ENCODE assay signal across 9 cellular contexts in the genomic region with DNA sequence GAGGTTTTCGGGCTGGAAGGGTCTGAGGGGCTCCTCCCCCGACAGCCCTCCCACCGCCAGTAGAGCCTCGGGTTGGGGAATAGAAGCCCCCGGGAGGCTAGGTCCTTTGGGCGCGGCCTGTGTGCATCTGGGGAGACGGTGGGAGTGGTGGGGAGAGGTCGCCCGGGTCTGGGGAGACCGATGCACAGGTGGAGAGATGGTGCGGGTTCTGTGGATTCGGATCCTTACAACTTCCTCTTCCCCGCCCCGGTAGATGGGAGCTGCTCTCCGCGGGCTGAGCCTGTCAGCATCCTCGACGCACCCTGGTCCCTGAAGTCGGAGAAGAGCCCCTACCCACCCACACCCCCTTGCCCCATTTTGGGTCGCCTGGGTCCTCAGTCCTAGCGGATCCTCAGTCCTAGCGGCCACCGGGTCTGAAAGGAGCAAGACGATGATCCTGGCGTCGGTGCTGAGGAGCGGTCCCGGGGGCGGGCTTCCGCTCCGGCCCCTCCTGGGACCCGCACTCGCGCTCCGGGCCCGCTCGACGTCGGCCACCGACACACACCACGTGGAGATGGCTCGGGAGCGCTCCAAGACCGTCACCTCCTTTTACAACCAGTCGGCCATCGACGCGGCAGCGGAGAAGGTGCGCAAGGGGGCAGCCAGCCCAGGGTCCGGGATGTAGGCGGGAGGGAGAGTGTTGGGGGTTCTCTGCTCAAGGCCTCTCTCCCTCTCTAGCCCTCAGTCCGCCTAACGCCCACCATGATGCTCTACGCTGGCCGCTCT. TPM values are rescaled to one million over a fixed set of nuclear protein-coding genes. Genes with fewer than 3 reads are reported as not detected.
DNase-seq lines count a peak whose midpoint lies in the region; ATAC-seq lines count a peak whose summit lies in the region.
"Had no signal": no experiment of that assay in that cellular context is flagged by ENCODE, and none has a peak within 500 bp of the region (broad histone marks: within the 10 kb centered on the region; RNA-seq: fewer than 3 reads in every experiment).

No MANE protein-coding gene starts in this region.

- peak overlapping the region; percentile 24 for H3K9ac ChIP-seq in iPS-15b (ENCODE audit: low read depth, low read length)

- intact Hi-C loops in activated T-helper 2 cell treated with anti-CD3 and anti-CD28 coated beads, Interferon-gamma antibody, Interleukin-2, Interleukin-4, amounts not matched to agents 10 μg/mL and 5 μg/mL and 100 μg/mL, durations not matched to agents 14 hours and 24 hours and 36 hours (cut with micrococcal nuclease) = loop anchor here (2.0 to 10.0 kb wide), 6 partner anchors 14 to 766 kb away; a partner anchor contains a TSS

- peaks cover 38% of the 10 kb centered on the region for H3K36me3 Mint-ChIP-seq in activated T-helper 2 cell treated with anti-CD3 and anti-CD28 coated beads, Interferon-gamma antibody, Interleukin-2, Interleukin-4, amounts not matched to agents 10 μg/mL and 5 μg/mL and 100 μg/mL, durations not matched to agents 14 hours and 24 hours and 36 hours (ENCODE audit: low read depth)

- H3K4me1 Mint-ChIP-seq in activated T-helper 2 cell treated with anti-CD3 and anti-CD28 coated beads, Interferon-gamma antibody, Interleukin-2, Interleukin-4, amounts not matched to agents 10 μg/mL and 5 μg/mL and 100 μg/mL, durations not matched to agents 14 hours and 24 hours and 36 hours (ENCODE audit: low read depth) = peaks cover 21% of the 10 kb centered on the region
- H3K4me1 Mint-ChIP-seq in stimulated activated naive CD8-positive, alpha-beta T cell treated with anti-CD3 and anti-CD28 coated beads, Interleukin-15, amount 100 ng/mL, for 72 hours = peaks cover 51% of the 10 kb centered on the region

- peak overlapping the region; percentile 73 for H3K4me3 ChIP-seq in iPS-15b (ENCODE audit: low read depth, low read length)

- ATAC-seq in HG02840 (IDR thresholded peaks at IDR 0.05; ENCODE audit: low FRiP score, unreplicated experiment) = peak; percentile 3
- peak; percentile 4 for ATAC-seq in stimulated activated naive CD8-positive, alpha-beta T cell treated with anti-CD3 and anti-CD28 coated beads, Interleukin-15, amount 100 ng/mL, for 72 hours
- ATAC-seq in HG03135 (IDR thresholded peaks at IDR 0.05; ENCODE audit: unreplicated experiment) = no peak

- H3K4me1 ChIP-seq in iPS-15b (ENCODE audit: control insufficient read depth, insufficient read depth, low read length) = no peaks in the 10 kb centered on the region

- no peak overlapping the region for H3K27ac Mint-ChIP-seq in activated T-helper 2 cell treated with anti-CD3 and anti-CD28 coated beads, Interferon-gamma antibody, Interleukin-2, Interleukin-4, amounts not matched to agents 10 μg/mL and 5 μg/mL and 100 μg/mL, durations not matched to agents 14 hours and 24 hours and 36 hours
- H3K27ac Mint-ChIP-seq in stimulated activated naive CD8-positive, alpha-beta T cell treated with anti-CD3 and anti-CD28 coated beads, Interleukin-15, amount 100 ng/mL, for 72 hours = peak overlapping the region; percentile 52 to 76

- H3K4me3 Mint-ChIP-seq in activated T-helper 2 cell treated with anti-CD3 and anti-CD28 coated beads, Interferon-gamma antibody, Interleukin-2, Interleukin-4, amounts not matched to agents 10 μg/mL and 5 μg/mL and 100 μg/mL, durations not matched to agents 14 hours and 24 hours and 36 hours (ENCODE audit: low read depth) = peak overlapping the region; percentile 84
- peak overlapping the region; percentile 83 to 90 for H3K4me3 Mint-ChIP-seq in stimulated activated naive CD8-positive, alpha-beta T cell treated with anti-CD3 and anti-CD28 coated beads, Interleukin-15, amount 100 ng/mL, for 72 hours

- peaks cover 24% of the 10 kb centered on the region for H3K36me3 ChIP-seq in iPS-15b (ENCODE audit: control insufficient read depth, insufficient read depth, low read length)

- H3K27me3 ChIP-seq in iPS-15b (ENCODE audit: control insufficient read depth, insufficient read depth, low read length) = peaks cover 2% of the 10 kb centered on the region

- DNase-seq in activated T-helper 2 cell treated with anti-CD3 and anti-CD28 coated beads, Interferon-gamma antibody, Interleukin-2, Interleukin-4, amounts not matched to agents 10 μg/mL and 5 μg/mL and 100 μg/mL, durations not matched to agents 14 hours and 24 hours and 36 hours (ENCODE audit: low spot score) = no peak
- DNase-seq in stimulated activated naive CD8-positive, alpha-beta T cell treated with anti-CD3 and anti-CD28 coated beads, Interleukin-15, amount 100 ng/mL, for 72 hours = no peak
- DNase-seq in NCI-H2081 (lab: John Stamatoyannopoulos, UW) (no peak), islet precursor cell (no peak), NCI-H82 (lab: John Stamatoyannopoulos, UW) (no peak)

- no peaks in the 10 kb centered on the region for H3K9me3 ChIP-seq in iPS-15b (ENCODE audit: control insufficient read depth, insufficient read depth, low read length)

- H3K9me3 Mint-ChIP-seq in activated T-helper 2 cell treated with anti-CD3 and anti-CD28 coated beads, Interferon-gamma antibody, Interleukin-2, Interleukin-4, amounts not matched to agents 10 μg/mL and 5 μg/mL and 100 μg/mL, durations not matched to agents 14 hours and 24 hours and 36 hours = no peaks in the 10 kb centered on the region
- H3K9me3 Mint-ChIP-seq in stimulated activated naive CD8-positive, alpha-beta T cell treated with anti-CD3 and anti-CD28 coated beads, Interleukin-15, amount 100 ng/mL, for 72 hours = no peaks in the 10 kb centered on the region

- no peaks in the 10 kb centered on the region for H3K27me3 Mint-ChIP-seq in activated T-helper 2 cell treated with anti-CD3 and anti-CD28 coated beads, Interferon-gamma antibody, Interleukin-2, Interleukin-4, amounts not matched to agents 10 μg/mL and 5 μg/mL and 100 μg/mL, durations not matched to agents 14 hours and 24 hours and 36 hours (ENCODE audit: low read depth)
- no peaks in the 10 kb centered on the region for H3K27me3 Mint-ChIP-seq in stimulated activated naive CD8-positive, alpha-beta T cell treated with anti-CD3 and anti-CD28 coated beads, Interleukin-15, amount 100 ng/mL, for 72 hours

RNA-seq across cellular contexts. Expression of a gene that starts 0.8 kb away (rescaled TPM):
- total RNA-seq in activated T-helper 2 cell treated with anti-CD3 and anti-CD28 coated beads, Interferon-gamma antibody, Interleukin-2, Interleukin-4, amounts not matched to agents 10 μg/mL and 5 μg/mL and 100 μg/mL, durations not matched to agents 14 hours and 24 hours and 36 hours = 47.5 and 50.0 TPM in 2 replicates

RNA-seq across cellular contexts. Expression of a gene that starts 8.5 kb away (rescaled TPM):
- total RNA-seq in activated T-helper 2 cell treated with anti-CD3 and anti-CD28 coated beads, Interferon-gamma antibody, Interleukin-2, Interleukin-4, amounts not matched to agents 10 μg/mL and 5 μg/mL and 100 μg/mL, durations not matched to agents 14 hours and 24 hours and 36 hours = 60.5 and 61.2 TPM in 2 replicates

RNA-seq across cellular contexts. Expression of a gene that starts 14.4 kb away (rescaled TPM):
- total RNA-seq in activated T-helper 2 cell treated with anti-CD3 and anti-CD28 coated beads, Interferon-gamma antibody, Interleukin-2, Interleukin-4, amounts not matched to agents 10 μg/mL and 5 μg/mL and 100 μg/mL, durations not matched to agents 14 hours and 24 hours and 36 hours = 54.5 and 60.0 TPM in 2 replicates

RNA-seq across cellular contexts. Expression of a gene that starts 20.2 kb away (rescaled TPM):
- total RNA-seq in activated T-helper 2 cell treated with anti-CD3 and anti-CD28 coated beads, Interferon-gamma antibody, Interleukin-2, Interleukin-4, amounts not matched to agents 10 μg/mL and 5 μg/mL and 100 μg/mL, durations not matched to agents 14 hours and 24 hours and 36 hours = 4.8 and 5.1 TPM in 2 replicates

RNA-seq across cellular contexts. Expression of a gene that starts 26.6 kb away (rescaled TPM):
- not detected in 2 replicates for total RNA-seq in activated T-helper 2 cell treated with anti-CD3 and anti-CD28 coated beads, Interferon-gamma antibody, Interleukin-2, Interleukin-4, amounts not matched to agents 10 μg/mL and 5 μg/mL and 100 μg/mL, durations not matched to agents 14 hours and 24 hours and 36 hours
- total RNA-seq: lung microvascular endothelial cell had no signal
